22 cellular contexts compared by ENCODE assay signal in the genomic region with DNA sequence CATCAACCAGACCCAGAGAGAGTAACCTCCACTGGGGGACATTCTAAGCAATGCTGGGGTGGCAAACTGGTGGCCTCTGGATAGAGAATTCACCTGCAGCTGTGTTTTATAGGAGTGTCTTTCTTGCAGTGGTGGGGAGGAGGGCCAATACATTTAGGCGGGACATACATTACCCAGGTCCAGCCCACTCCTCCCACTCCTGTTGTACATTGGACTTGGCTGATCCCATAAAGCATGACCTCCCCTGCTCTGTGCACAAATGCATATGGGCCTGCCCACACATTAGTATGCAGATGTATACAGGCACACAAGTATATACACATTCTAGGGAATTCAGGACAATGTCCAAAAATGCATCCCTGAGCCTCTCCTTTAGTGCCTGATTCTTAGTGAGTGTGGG.
"Had no signal": no experiment of that assay in that cellular context is flagged by ENCODE, and none has a peak within 500 bp of the region (broad histone marks: within the 10 kb centered on the region; RNA-seq: fewer than 3 reads in every experiment).

No MANE protein-coding gene starts in this region.

- H3K4me3 Mint-ChIP-seq: activated CD4-positive, alpha-beta T cell treated with anti-CD3 and anti-CD28 coated beads, Interleukin-2, amount 10 ng/mL, durations not matched to agents 24 days and 14 days; activated naive CD4-positive, alpha-beta T cell treated with anti-CD3 and anti-CD28 coated beads, Interleukin-2, amount 10 ng/mL, durations not matched to agents 7 days and 5 days; brain; memory B cell; nephron had no signal

- H3K27ac Mint-ChIP-seq: activated CD4-positive, alpha-beta T cell treated with anti-CD3 and anti-CD28 coated beads, Interleukin-2, amount 10 ng/mL, durations not matched to agents 24 days and 14 days; activated naive CD4-positive, alpha-beta T cell treated with anti-CD3 and anti-CD28 coated beads, Interleukin-2, amount 10 ng/mL, durations not matched to agents 7 days and 5 days; brain; memory B cell; nephron had no signal

- H3K4me1 ChIP-seq: psoas muscle, right atrium auricular region, uterus had no signal

- H3K27me3 ChIP-seq: ovary, right atrium auricular region, uterus had no signal

- H3K27ac ChIP-seq: esophagus squamous epithelium, gastroesophageal sphincter, neutrophil, ovary, psoas muscle, right atrium auricular region, stomach, uterus had no signal

- ATAC-seq: activated CD4-positive, CD25-positive, alpha-beta regulatory T cell treated with anti-CD3 and anti-CD28 coated beads, Interleukin-2, amount 50 U/mL, for 24 hours; gastroesophageal sphincter had no signal

- H3K4me1 Mint-ChIP-seq: activated CD4-positive, alpha-beta T cell treated with anti-CD3 and anti-CD28 coated beads, Interleukin-2, amount 10 ng/mL, durations not matched to agents 24 days and 14 days; activated naive CD4-positive, alpha-beta T cell treated with anti-CD3 and anti-CD28 coated beads, Interleukin-2, amount 10 ng/mL, durations not matched to agents 7 days and 5 days had no signal

- H3K27me3 Mint-ChIP-seq: activated CD4-positive, alpha-beta T cell treated with anti-CD3 and anti-CD28 coated beads, Interleukin-2, amount 10 ng/mL, durations not matched to agents 24 days and 14 days; activated naive CD4-positive, alpha-beta T cell treated with anti-CD3 and anti-CD28 coated beads, Interleukin-2, amount 10 ng/mL, durations not matched to agents 7 days and 5 days had no signal

- H3K4me3 ChIP-seq: esophagus squamous epithelium, gastroesophageal sphincter, ovary, psoas muscle, right atrium auricular region, stomach, uterus had no signal

- H3K9me3 Mint-ChIP-seq: activated CD4-positive, alpha-beta T cell treated with anti-CD3 and anti-CD28 coated beads, Interleukin-2, amount 10 ng/mL, durations not matched to agents 24 days and 14 days; activated naive CD4-positive, alpha-beta T cell treated with anti-CD3 and anti-CD28 coated beads, Interleukin-2, amount 10 ng/mL, durations not matched to agents 7 days and 5 days; brain; nephron had no signal

- DNase-seq: activated CD4-positive, alpha-beta T cell treated with anti-CD3 and anti-CD28 coated beads, Interleukin-2, amount 10 ng/mL, durations not matched to agents 24 days and 14 days; activated CD8-positive, alpha-beta memory T cell treated with anti-CD3 and anti-CD28 coated beads, Interleukin-2, amount 50 U/mL, for 48 hours; activated effector memory CD4-positive, alpha-beta T cell treated with Interleukin-2 at 50 U/mL for 16 hours; activated naive CD4-positive, alpha-beta T cell treated with anti-CD3 and anti-CD28 coated beads, Interleukin-2, amount 10 ng/mL, durations not matched to agents 7 days and 5 days; activated T-cell treated with anti-CD3 and anti-CD28 coated beads, Interleukin-2, amount 50 U/mL, for 48 hours; aorta; caudate nucleus; effector memory CD4-positive, alpha-beta T cell; esophagus squamous epithelium; hypothalamus; ovary; psoas muscle; stimulated activated CD4-positive, alpha-beta T cell treated with anti-CD3 and anti-CD28 coated beads, Interleukin-4, amount 100 ng/mL, for 24 hours; stomach; uterus had no signal
